In genomic region chr12:132268674-132269073, GRCh38 we compare ENCODE assay signal across 1 cellular context.
A peak's percentile ranks its signal among the peaks of the same experiment; 100 is the strongest.
TF ChIP-seq lines count a peak whose summit lies in the region.

No MANE protein-coding gene starts in this region.

TF ChIP-seq in K562, 482 proteins besides CTCF, POLR2A, EP300 and RAD21 (continued from another document and continues in another):
- TF ChIP-seq ZNF280A (IDR thresholded peaks at IDR 0.05; ENCODE audit: low read depth, partially characterized antibody) (no peak), MTA2 (IDR thresholded peaks at IDR 0.05; ENCODE audit: low read depth) (no peak), ARID3A (IDR thresholded peaks at IDR 0.05; ENCODE audit: borderline replicate concordance, low read depth, low read length) (no peak), CAMTA2 (CRISPR knock-in tag; conservative IDR thresholded peaks at IDR 0.05) (no peak), ZFP1 (CRISPR knock-in tag; IDR thresholded peaks at IDR 0.05) (no peak), THAP7 (CRISPR knock-in tag; IDR thresholded peaks at IDR 0.05) (peak; percentile 91; the same call in 1 of the 2 replicates), ADNP (tag; IDR thresholded peaks at IDR 0.05) (no peak), ZNF316 (IDR thresholded peaks at IDR 0.05) (no peak), JUND (IDR thresholded peaks at IDR 0.05; ENCODE audit: borderline replicate concordance, low read depth, low read length) (peak; percentile 35), JUND (tag; IDR thresholded peaks at IDR 0.05; ENCODE audit: borderline replicate concordance, low read depth, low read length) (no peak; the same call in 2 of the 3 replicates), BRD9 (IDR thresholded peaks at IDR 0.05; ENCODE audit: low read depth, partially characterized antibody) (no peak), MLLT1 (IDR thresholded peaks at IDR 0.05) (no peak), RERE (CRISPR knock-in tag; IDR thresholded peaks at IDR 0.05; ENCODE audit: borderline replicate concordance) (no peak), ZNF239 (CRISPR knock-in tag; IDR thresholded peaks at IDR 0.05) (no peak), ZNF324 (CRISPR knock-in tag; IDR thresholded peaks at IDR 0.05) (no peak), MAZ (CRISPR knock-in tag; conservative IDR thresholded peaks at IDR 0.05 in 1 of 2, IDR thresholded peaks at IDR 0.05 in 1 of 2) (peak in 1 of 2 experiments; percentile 86; a peak in 2 of 4 replicates), EWSR1 (IDR thresholded peaks at IDR 0.05; ENCODE audit: borderline replicate concordance, low read depth, partially characterized antibody) (no peak), ZNF449 (CRISPR knock-in tag; IDR thresholded peaks at IDR 0.05) (no peak), ZNF740 (CRISPR knock-in tag; IDR thresholded peaks at IDR 0.05) (peak; percentile 50; the same call in 1 of the 2 replicates), ZNF740 (tag; IDR thresholded peaks at IDR 0.05) (no peak), SAP30 (IDR thresholded peaks at IDR 0.05; ENCODE audit: borderline replicate concordance, insufficient read depth, low read depth, low read length, poor library complexity, severe bottlenecking) (no peak), ETV6 (IDR thresholded peaks at IDR 0.05; ENCODE audit: borderline replicate concordance in 1 of 2, low read depth in 2 of 2, low read length in 1 of 2) (no peak), ETV6 (CRISPR knock-in tag; IDR thresholded peaks at IDR 0.05; ENCODE audit: borderline replicate concordance) (no peak), YY1 (IDR thresholded peaks at IDR 0.05; ENCODE audit: borderline replicate concordance in 1 of 3, control insufficient read depth in 1 of 3, extremely low read depth in 1 of 3, insufficient read depth in 3 of 3, insufficient read length in 1 of 3, insufficient replicate concordance in 2 of 3, low read depth in 1 of 3, low read length in 2 of 3) (peak; percentile 43 to 84 (median 75)), SRSF7 (optimal IDR thresholded peaks at IDR 0.05; ENCODE audit: low read depth, low read length) (no peak), THRA (IDR thresholded peaks at IDR 0.05) (no peak), TARDBP (IDR thresholded peaks at IDR 0.05) (no peak), BCL6 (CRISPR knock-in tag; IDR thresholded peaks at IDR 0.05) (no peak), C11orf30 (IDR thresholded peaks at IDR 0.05; ENCODE audit: low read depth) (no peak), CUX1 (CRISPR knock-in tag; IDR thresholded peaks at IDR 0.05) (no peak), TCF7L2 (IDR thresholded peaks at IDR 0.05; ENCODE audit: low read depth, low read length) (no peak), NFE2L1 (tag; IDR thresholded peaks at IDR 0.05; ENCODE audit: borderline replicate concordance, low read depth) (no peak), ZNF436 (CRISPR knock-in tag; IDR thresholded peaks at IDR 0.05) (no peak), MTA3 (IDR thresholded peaks at IDR 0.05; ENCODE audit: borderline replicate concordance) (no peak), FOXP4 (CRISPR knock-in tag; IDR thresholded peaks at IDR 0.05; ENCODE audit: borderline replicate concordance) (0 out of 2 replicates have a peak, but pooled peaks have one; percentile 36)
